ENCODE assay signal across 1 cellular context in the genomic region with DNA sequence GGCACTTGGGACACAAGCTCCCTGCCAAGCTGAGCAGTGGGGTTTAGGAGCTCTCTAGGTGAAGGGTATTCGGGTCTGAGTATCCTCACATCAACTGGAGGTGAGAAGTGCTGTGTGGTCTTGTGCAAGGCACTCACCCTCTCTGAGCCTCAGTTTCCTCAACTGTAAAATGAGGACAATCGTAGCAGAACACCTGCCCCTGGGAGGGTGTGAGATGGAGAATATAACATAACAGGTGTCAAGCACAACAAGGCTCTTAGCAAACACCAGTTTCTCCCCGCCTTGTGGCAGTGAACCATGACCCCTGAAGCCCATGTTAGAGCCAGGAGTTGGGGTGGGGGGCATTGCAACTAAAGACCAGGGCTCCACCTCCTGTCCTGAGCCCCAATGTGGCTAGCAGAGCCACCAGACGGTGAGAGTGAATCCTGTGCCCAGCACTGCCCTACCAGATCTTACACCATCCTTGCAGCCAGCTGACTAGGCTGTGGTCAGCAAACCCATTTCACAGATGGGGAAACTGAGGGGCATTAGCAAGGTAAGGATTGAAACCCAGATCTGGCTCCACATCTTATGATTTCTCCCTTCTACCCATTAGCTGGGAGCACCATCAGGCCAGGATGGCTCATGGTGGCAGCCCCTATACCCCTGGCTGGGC.
TF ChIP-seq lines count a peak whose summit lies in the region.

No MANE protein-coding gene starts in this region.

TF ChIP-seq in K562, 482 proteins besides CTCF, POLR2A, EP300 and RAD21 (continued from another document):
- TF ChIP-seq RCOR1 (IDR thresholded peaks at IDR 0.05; ENCODE audit: borderline replicate concordance in 1 of 2, low read depth in 2 of 2, low read length in 2 of 2) (peak in 1 of 2 experiments; percentile 25; a peak in 1 of 4 replicates), BRF1 (IDR thresholded peaks at IDR 0.05; ENCODE audit: borderline replicate concordance, extremely low read depth, insufficient read length) (no peak), HOXB6 (CRISPR knock-in tag; IDR thresholded peaks at IDR 0.05; ENCODE audit: borderline replicate concordance) (no peak), KAT8 (IDR thresholded peaks at IDR 0.05; ENCODE audit: low read depth) (no peak), ESRRB (CRISPR knock-in tag; IDR thresholded peaks at IDR 0.05; ENCODE audit: borderline replicate concordance) (no peak), FIP1L1 (IDR thresholded peaks at IDR 0.05; ENCODE audit: low read depth, low read length, poor library complexity, severe bottlenecking) (no peak), POU5F1 (IDR thresholded peaks at IDR 0.05; ENCODE audit: borderline replicate concordance, low read depth, low read length, partially characterized antibody) (no peak), SRSF1 (IDR thresholded peaks at IDR 0.05; ENCODE audit: low read depth, low read length) (no peak), RBBP5 (IDR thresholded peaks at IDR 0.05; ENCODE audit: borderline replicate concordance, insufficient read depth, low read length, poor library complexity, severe bottlenecking) (no peak), TAF7 (tag; IDR thresholded peaks at IDR 0.05) (no peak), DIDO1 (tag; IDR thresholded peaks at IDR 0.05; ENCODE audit: low read depth) (no peak), DMBX1 (CRISPR knock-in tag; IDR thresholded peaks at IDR 0.05; ENCODE audit: borderline replicate concordance) (no peak), ZFP36 (IDR thresholded peaks at IDR 0.05; ENCODE audit: low read depth, low read length, partially characterized antibody) (peak; percentile 77), ESRRA (IDR thresholded peaks at IDR 0.05; ENCODE audit: borderline replicate concordance, low read depth) (no peak), MAZ (CRISPR knock-in tag; conservative IDR thresholded peaks at IDR 0.05 in 1 of 2, IDR thresholded peaks at IDR 0.05 in 1 of 2) (no peak), SNRNP70 (optimal IDR thresholded peaks at IDR 0.05; ENCODE audit: low read depth, low read length) (no peak), TCF7L2 (IDR thresholded peaks at IDR 0.05; ENCODE audit: low read depth, low read length) (no peak), TEAD4 (IDR thresholded peaks at IDR 0.05; ENCODE audit: low read length) (no peak), TEAD4 (CRISPR knock-in tag; IDR thresholded peaks at IDR 0.05; ENCODE audit: borderline replicate concordance) (no peak), STAT5A (IDR thresholded peaks at IDR 0.05; ENCODE audit: borderline replicate concordance, low read length) (no peak), ZNF551 (CRISPR knock-in tag; IDR thresholded peaks at IDR 0.05) (no peak), PTBP1 (IDR thresholded peaks at IDR 0.05; ENCODE audit: low read depth, low read length) (no peak), RBM39 (optimal IDR thresholded peaks at IDR 0.05; ENCODE audit: low read depth, low read length) (no peak), ZNF274 (IDR thresholded peaks at IDR 0.05; ENCODE audit: borderline replicate concordance, low read depth, low read length) (no peak), RBM25 (IDR thresholded peaks at IDR 0.05; ENCODE audit: low read depth, low read length, severe bottlenecking) (peak; percentile 81), IRF2 (CRISPR knock-in tag; IDR thresholded peaks at IDR 0.05) (no peak), TEAD2 (tag; IDR thresholded peaks at IDR 0.05) (no peak), ZNF239 (CRISPR knock-in tag; IDR thresholded peaks at IDR 0.05) (no peak), TRIM28 (IDR thresholded peaks at IDR 0.05) (no peak), ZNF561 (CRISPR knock-in tag; conservative IDR thresholded peaks at IDR 0.05) (no peak)
- TF ChIP-seq, protein P1, sequence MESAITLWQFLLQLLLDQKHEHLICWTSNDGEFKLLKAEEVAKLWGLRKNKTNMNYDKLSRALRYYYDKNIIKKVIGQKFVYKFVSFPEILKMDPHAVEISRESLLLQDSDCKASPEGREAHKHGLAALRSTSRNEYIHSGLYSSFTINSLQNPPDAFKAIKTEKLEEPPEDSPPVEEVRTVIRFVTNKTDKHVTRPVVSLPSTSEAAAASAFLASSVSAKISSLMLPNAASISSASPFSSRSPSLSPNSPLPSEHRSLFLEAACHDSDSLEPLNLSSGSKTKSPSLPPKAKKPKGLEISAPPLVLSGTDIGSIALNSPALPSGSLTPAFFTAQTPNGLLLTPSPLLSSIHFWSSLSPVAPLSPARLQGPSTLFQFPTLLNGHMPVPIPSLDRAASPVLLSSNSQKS (CRISPR knock-in tag; IDR thresholded peaks at IDR 0.05) = no peak
- TF ChIP-seq, protein P2, sequence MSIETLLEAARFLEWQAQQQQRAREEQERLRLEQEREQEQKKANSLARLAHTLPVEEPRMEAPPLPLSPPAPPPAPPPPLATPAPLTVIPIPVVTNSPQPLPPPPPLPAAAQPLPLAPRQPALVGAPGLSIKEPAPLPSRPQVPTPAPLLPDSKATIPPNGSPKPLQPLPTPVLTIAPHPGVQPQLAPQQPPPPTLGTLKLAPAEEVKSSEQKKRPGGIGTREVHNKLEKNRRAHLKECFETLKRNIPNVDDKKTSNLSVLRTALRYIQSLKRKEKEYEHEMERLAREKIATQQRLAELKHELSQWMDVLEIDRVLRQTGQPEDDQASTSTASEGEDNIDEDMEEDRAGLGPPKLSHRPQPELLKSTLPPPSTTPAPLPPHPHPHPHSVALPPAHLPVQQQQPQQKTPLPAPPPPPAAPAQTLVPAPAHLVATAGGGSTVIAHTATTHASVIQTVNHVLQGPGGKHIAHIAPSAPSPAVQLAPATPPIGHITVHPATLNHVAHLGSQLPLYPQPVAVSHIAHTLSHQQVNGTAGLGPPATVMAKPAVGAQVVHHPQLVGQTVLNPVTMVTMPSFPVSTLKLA (conservative IDR thresholded peaks at IDR 0.05) = no peak
- TF ChIP-seq, protein P3, sequence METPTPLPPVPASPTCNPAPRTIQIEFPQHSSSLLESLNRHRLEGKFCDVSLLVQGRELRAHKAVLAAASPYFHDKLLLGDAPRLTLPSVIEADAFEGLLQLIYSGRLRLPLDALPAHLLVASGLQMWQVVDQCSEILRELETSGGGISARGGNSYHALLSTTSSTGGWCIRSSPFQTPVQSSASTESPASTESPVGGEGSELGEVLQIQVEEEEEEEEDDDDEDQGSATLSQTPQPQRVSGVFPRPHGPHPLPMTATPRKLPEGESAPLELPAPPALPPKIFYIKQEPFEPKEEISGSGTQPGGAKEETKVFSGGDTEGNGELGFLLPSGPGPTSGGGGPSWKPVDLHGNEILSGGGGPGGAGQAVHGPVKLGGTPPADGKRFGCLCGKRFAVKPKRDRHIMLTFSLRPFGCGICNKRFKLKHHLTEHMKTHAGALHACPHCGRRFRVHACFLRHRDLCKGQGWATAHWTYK (CRISPR knock-in tag; IDR thresholded peaks at IDR 0.05) = no peak
- TF ChIP-seq, protein P4, sequence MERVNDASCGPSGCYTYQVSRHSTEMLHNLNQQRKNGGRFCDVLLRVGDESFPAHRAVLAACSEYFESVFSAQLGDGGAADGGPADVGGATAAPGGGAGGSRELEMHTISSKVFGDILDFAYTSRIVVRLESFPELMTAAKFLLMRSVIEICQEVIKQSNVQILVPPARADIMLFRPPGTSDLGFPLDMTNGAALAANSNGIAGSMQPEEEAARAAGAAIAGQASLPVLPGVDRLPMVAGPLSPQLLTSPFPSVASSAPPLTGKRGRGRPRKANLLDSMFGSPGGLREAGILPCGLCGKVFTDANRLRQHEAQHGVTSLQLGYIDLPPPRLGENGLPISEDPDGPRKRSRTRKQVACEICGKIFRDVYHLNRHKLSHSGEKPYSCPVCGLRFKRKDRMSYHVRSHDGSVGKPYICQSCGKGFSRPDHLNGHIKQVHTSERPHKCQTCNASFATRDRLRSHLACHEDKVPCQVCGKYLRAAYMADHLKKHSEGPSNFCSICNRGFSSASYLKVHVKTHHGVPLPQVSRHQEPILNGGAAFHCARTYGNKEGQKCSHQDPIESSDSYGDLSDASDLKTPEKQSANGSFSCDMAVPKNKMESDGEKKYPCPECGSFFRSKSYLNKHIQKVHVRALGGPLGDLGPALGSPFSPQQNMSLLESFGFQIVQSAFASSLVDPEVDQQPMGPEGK (CRISPR knock-in tag; IDR thresholded peaks at IDR 0.05; ENCODE audit: borderline replicate concordance) = no peak
- TF ChIP-seq, protein P5, sequence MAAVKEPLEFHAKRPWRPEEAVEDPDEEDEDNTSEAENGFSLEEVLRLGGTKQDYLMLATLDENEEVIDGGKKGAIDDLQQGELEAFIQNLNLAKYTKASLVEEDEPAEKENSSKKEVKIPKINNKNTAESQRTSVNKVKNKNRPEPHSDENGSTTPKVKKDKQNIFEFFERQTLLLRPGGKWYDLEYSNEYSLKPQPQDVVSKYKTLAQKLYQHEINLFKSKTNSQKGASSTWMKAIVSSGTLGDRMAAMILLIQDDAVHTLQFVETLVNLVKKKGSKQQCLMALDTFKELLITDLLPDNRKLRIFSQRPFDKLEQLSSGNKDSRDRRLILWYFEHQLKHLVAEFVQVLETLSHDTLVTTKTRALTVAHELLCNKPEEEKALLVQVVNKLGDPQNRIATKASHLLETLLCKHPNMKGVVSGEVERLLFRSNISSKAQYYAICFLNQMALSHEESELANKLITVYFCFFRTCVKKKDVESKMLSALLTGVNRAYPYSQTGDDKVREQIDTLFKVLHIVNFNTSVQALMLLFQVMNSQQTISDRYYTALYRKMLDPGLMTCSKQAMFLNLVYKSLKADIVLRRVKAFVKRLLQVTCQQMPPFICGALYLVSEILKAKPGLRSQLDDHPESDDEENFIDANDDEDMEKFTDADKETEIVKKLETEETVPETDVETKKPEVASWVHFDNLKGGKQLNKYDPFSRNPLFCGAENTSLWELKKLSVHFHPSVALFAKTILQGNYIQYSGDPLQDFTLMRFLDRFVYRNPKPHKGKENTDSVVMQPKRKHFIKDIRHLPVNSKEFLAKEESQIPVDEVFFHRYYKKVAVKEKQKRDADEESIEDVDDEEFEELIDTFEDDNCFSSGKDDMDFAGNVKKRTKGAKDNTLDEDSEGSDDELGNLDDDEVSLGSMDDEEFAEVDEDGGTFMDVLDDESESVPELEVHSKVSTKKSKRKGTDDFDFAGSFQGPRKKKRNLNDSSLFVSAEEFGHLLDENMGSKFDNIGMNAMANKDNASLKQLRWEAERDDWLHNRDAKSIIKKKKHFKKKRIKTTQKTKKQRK (IDR thresholded peaks at IDR 0.05; ENCODE audit: borderline replicate concordance, low read depth, low read length) = no peak
- TF ChIP-seq, protein P6, sequence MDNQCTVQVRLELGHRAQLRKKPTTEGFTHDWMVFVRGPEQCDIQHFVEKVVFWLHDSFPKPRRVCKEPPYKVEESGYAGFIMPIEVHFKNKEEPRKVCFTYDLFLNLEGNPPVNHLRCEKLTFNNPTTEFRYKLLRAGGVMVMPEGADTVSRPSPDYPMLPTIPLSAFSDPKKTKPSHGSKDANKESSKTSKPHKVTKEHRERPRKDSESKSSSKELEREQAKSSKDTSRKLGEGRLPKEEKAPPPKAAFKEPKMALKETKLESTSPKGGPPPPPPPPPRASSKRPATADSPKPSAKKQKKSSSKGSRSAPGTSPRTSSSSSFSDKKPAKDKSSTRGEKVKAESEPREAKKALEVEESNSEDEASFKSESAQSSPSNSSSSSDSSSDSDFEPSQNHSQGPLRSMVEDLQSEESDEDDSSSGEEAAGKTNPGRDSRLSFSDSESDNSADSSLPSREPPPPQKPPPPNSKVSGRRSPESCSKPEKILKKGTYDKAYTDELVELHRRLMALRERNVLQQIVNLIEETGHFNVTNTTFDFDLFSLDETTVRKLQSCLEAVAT (IDR thresholded peaks at IDR 0.05) = no peak
- TF ChIP-seq, protein P7, sequence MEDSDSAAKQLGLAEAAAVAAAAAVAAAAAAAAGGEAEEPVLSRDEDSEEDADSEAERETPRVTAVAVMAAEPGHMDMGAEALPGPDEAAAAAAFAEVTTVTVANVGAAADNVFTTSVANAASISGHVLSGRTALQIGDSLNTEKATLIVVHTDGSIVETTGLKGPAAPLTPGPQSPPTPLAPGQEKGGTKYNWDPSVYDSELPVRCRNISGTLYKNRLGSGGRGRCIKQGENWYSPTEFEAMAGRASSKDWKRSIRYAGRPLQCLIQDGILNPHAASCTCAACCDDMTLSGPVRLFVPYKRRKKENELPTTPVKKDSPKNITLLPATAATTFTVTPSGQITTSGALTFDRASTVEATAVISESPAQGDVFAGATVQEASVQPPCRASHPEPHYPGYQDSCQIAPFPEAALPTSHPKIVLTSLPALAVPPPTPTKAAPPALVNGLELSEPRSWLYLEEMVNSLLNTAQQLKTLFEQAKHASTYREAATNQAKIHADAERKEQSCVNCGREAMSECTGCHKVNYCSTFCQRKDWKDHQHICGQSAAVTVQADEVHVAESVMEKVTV (CRISPR knock-in tag; IDR thresholded peaks at IDR 0.05) = no peak
- TF ChIP-seq, protein P8, sequence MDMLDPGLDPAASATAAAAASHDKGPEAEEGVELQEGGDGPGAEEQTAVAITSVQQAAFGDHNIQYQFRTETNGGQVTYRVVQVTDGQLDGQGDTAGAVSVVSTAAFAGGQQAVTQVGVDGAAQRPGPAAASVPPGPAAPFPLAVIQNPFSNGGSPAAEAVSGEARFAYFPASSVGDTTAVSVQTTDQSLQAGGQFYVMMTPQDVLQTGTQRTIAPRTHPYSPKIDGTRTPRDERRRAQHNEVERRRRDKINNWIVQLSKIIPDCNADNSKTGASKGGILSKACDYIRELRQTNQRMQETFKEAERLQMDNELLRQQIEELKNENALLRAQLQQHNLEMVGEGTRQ (CRISPR knock-in tag; IDR thresholded peaks at IDR 0.05) = no peak
- TF ChIP-seq, protein P9, sequence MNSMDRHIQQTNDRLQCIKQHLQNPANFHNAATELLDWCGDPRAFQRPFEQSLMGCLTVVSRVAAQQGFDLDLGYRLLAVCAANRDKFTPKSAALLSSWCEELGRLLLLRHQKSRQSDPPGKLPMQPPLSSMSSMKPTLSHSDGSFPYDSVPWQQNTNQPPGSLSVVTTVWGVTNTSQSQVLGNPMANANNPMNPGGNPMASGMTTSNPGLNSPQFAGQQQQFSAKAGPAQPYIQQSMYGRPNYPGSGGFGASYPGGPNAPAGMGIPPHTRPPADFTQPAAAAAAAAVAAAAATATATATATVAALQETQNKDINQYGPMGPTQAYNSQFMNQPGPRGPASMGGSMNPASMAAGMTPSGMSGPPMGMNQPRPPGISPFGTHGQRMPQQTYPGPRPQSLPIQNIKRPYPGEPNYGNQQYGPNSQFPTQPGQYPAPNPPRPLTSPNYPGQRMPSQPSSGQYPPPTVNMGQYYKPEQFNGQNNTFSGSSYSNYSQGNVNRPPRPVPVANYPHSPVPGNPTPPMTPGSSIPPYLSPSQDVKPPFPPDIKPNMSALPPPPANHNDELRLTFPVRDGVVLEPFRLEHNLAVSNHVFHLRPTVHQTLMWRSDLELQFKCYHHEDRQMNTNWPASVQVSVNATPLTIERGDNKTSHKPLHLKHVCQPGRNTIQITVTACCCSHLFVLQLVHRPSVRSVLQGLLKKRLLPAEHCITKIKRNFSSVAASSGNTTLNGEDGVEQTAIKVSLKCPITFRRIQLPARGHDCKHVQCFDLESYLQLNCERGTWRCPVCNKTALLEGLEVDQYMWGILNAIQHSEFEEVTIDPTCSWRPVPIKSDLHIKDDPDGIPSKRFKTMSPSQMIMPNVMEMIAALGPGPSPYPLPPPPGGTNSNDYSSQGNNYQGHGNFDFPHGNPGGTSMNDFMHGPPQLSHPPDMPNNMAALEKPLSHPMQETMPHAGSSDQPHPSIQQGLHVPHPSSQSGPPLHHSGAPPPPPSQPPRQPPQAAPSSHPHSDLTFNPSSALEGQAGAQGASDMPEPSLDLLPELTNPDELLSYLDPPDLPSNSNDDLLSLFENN (IDR thresholded peaks at IDR 0.05; ENCODE audit: low read depth in 2 of 2, low read length in 2 of 2) = no peak
